ENCODE assay signal across 8 cellular contexts in the genomic region with DNA sequence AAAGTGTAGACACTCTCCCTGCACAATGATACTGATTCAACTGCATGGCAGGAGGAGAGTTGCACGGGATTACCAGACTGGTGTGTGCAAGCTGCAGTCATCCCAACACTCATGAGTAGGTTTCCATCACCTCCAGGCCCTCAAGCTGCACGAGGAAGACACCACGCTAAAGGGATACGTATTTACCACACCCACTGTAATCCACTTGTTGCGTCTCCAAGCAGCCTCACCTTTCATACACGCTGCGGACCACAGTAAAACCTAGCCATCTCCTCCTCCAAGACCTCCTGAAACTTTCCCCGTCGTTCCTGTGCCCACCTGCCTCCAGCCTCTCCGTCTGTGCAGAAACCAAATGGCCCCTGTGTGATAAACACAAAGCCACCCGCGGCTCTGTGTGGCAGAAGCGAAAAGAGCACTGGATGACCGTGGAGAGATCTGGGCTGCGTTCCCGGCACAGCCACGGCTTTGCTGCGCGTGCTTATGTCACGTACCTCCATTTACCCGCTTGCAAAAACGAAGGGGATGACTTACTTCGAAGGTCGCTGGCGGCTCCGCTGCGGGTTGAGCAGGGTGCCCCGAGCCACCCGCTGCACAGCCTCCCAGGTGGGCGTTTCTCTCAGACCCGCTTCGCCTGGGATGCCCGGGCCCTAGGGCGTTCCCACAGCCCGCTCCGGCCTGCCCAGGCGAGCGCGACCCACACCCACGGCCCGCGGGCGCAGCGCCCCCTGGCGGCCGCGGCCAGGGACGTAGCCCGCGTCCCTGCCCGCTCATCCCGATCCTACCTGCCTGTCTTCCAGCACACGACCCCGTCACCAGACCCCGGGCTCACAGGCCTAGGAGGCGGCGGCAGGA. TPM values are rescaled to one million over a fixed set of nuclear protein-coding genes. Genes with fewer than 3 reads are reported as not detected.
A peak's percentile ranks its signal among the peaks of the same experiment; 100 is the strongest.
DNase-seq lines count a peak whose midpoint lies in the region; ATAC-seq and TF ChIP-seq lines count a peak whose summit lies in the region.

No MANE protein-coding gene starts in this region.

- peak; percentile 71 for ATAC-seq in HG02852 (IDR thresholded peaks at IDR 0.05; ENCODE audit: unreplicated experiment)
- peak; percentile 96 for ATAC-seq in left lung

- H3K27ac ChIP-seq in coronary artery (peak overlapping the region; percentile 66 to 84), left lung (peak overlapping the region; percentile 49 to 71)

- in situ Hi-C loops in GM13976 (cut with MboI; ENCODE audit: low sequenced_read_pairs, unreplicated experiment) = loop anchor here (10.0 kb wide), 1 partner anchor 112 kb away; no protein-coding TSS in a partner anchor

- intact Hi-C loops in left lung (cut with DNase I) = loop anchor here in 1 of 2 donors (5.0 kb wide), 1 partner anchor 120 kb away; no protein-coding TSS in a partner anchor

- peaks cover 9 to 32% of the 10 kb centered on the region in 2 donors for H3K4me1 ChIP-seq in left lung

- H3K4me3 ChIP-seq in WI38 (ENCODE audit: low read depth, low read length) = peak overlapping the region; percentile 99
- H3K4me3 ChIP-seq in coronary artery = peak overlapping the region; percentile 97
- H3K4me3 ChIP-seq in left lung = peak overlapping the region; percentile 76 to 96

- H3K9me3 ChIP-seq in left lung = no peaks in the 10 kb centered on the region

- H3K36me3 ChIP-seq in left lung = peaks cover 0 to 19% of the 10 kb centered on the region in 2 donors

- H3K27me3 ChIP-seq in left lung = no peaks in the 10 kb centered on the region

- DNase-seq in A172 (ENCODE audit: low spot score) = peak; percentile 51
- DNase-seq in GM13976 (ENCODE audit: low spot score) = peak; percentile 86
- peak; percentile 65 for DNase-seq in NCI-H146 treated with DMSO at 0.1 percent for 48 hours (lab: John Stamatoyannopoulos, UW; ENCODE audit: unreplicated experiment)
- peak; percentile 77 for DNase-seq in coronary artery (ENCODE audit: low spot score)
- DNase-seq in left lung = peak; percentile 67 to 95
- DNase-seq in stimulated activated CD4-positive, alpha-beta T cell treated with anti-CD3 and anti-CD28 coated beads, Interleukin-4, amount 100 ng/mL, for 24 hours = peak; percentile 37

- peak; percentile 95 for TF ChIP-seq CTCF in GM13976 (IDR thresholded peaks at IDR 0.05; ENCODE audit: borderline replicate concordance, control extremely low read depth, extremely low read depth, insufficient read depth, missing control alignments)
- peak; percentile 45 for TF ChIP-seq CTCF in WI38 (IDR thresholded peaks at IDR 0.05; ENCODE audit: low read depth, low read length)
- peak; percentile 95 for TF ChIP-seq CTCF in coronary artery (IDR thresholded peaks at IDR 0.05)
- TF ChIP-seq CTCF in left lung (IDR thresholded peaks at IDR 0.05) = peak; percentile 95 to 97

RNA-seq across cellular contexts. Expression of a gene that starts 0.6 kb away (rescaled TPM):
- total RNA-seq in A172 (2014; rRNA removed; shearing (Covaris generic)) = 12.8 and 16.6 TPM in 2 replicates
- total RNA-seq in left lung = 10 to 100 TPM; 37.7 to 40.5 TPM

RNA-seq across cellular contexts. Expression of a gene that starts 14.5 kb away (rescaled TPM):
- not detected in 2 replicates for total RNA-seq in A172 (2014; rRNA removed; shearing (Covaris generic))
- not detected for total RNA-seq in left lung

RNA-seq across cellular contexts. Expression of a gene that starts 35.8 kb away (rescaled TPM):
- not detected in 2 replicates for total RNA-seq in A172 (2014; rRNA removed; shearing (Covaris generic))
- total RNA-seq in left lung = under 1 TPM in 1 of 2 donors, not detected in 1; 0.16 TPM

Comparison
In these comparisons a context has a peak if more than half of its experiments do, and no peak if none do; other contexts are left out.
1. Peak in every context shown above with its lines: DNase-seq, ATAC-seq, H3K4me3 ChIP-seq and H3K27ac ChIP-seq.
2. CTCF ChIP-seq: peak in every context shown above with its lines; median percentile 96 in left lung; 95 in GM13976; 95 in coronary artery; 45 in WI38.